In the genomic region with DNA sequence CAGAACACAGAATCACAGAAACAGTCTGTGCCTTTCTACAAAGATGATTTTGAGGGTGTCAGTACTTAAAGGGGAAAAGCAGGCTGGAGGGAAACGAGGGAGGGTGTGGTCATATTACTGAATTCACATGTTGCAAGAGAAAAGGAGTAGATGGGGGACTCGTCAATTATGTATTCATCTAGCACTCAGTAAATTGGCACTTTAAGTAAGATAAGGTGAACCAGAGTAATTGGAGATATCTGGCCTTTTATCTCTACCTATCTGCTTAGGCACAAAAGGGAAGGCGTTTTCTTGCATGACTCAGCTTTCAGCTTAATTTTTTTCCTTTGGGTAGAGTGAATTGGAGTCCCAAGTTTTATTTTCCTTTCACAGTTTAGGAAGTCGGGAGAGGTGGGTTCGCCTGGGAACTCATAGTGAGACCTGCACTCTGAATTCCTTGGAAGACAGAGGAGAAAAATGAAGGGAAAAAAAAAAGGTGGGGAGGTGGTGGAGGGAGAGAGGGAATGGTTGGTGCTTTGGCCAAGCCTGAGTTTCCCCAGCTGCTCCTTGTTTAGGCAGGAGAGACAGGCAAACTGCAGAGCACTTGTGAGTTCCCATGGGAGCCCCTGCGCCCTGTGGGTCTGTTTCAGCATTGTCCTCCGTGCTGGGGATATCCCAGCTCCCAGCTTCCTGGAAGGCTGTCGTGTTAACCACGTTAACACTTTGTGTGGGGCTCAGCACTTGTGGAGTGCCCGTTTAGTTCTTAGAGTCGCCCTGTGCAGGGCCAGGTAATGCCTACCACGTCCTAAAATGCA, we compare ENCODE assay signal across 1 cellular context.
TF ChIP-seq lines count a peak whose summit lies in the region.

No MANE protein-coding gene starts in this region.

TF ChIP-seq in K562, 482 proteins besides CTCF, POLR2A, EP300 and RAD21 (continued from another document):
- TF ChIP-seq, protein P1, sequence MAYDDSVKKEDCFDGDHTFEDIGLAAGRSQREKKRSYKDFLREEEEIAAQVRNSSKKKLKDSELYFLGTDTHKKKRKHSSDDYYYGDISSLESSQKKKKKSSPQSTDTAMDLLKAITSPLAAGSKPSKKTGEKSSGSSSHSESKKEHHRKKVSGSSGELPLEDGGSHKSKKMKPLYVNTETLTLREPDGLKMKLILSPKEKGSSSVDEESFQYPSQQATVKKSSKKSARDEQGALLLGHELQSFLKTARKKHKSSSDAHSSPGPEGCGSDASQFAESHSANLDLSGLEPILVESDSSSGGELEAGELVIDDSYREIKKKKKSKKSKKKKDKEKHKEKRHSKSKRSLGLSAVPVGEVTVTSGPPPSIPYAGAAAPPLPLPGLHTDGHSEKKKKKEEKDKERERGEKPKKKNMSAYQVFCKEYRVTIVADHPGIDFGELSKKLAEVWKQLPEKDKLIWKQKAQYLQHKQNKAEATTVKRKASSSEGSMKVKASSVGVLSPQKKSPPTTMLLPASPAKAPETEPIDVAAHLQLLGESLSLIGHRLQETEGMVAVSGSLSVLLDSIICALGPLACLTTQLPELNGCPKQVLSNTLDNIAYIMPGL (CRISPR knock-in tag; IDR thresholded peaks at IDR 0.05), result no peak
- peak; percentile 78 for TF ChIP-seq MAFG (tag; conservative IDR thresholded peaks at IDR 0.05)
- peak; percentile 81 for TF ChIP-seq NFE2 (IDR thresholded peaks at IDR 0.05; ENCODE audit: low read depth)
- TF ChIP-seq SMARCA4 (IDR thresholded peaks at IDR 0.05), result peak; percentile 29; the same call in 1 of the 2 replicates
- no peak for TF ChIP-seq POLR2B (IDR thresholded peaks at IDR 0.05; ENCODE audit: low read depth, partially characterized antibody)
- 0 out of 2 replicates have a peak, but pooled peaks have one; percentile 20 for TF ChIP-seq NFE2L1 (tag; IDR thresholded peaks at IDR 0.05; ENCODE audit: borderline replicate concordance, low read depth)
- TF ChIP-seq FOSL1 (tag; conservative IDR thresholded peaks at IDR 0.05), result peak; percentile 47
- TF ChIP-seq CBFA2T3 (IDR thresholded peaks at IDR 0.05), result peak; percentile 18; the same call in 1 of the 2 replicates
